ENCODE assay signal across 8 cellular contexts in genomic region chr10:12068467-12069269, GRCh38. TPM values are rescaled to one million over a fixed set of nuclear protein-coding genes. Genes with fewer than 3 reads are reported as not detected.
A peak's percentile ranks its signal among the peaks of the same experiment; 100 is the strongest.
DNase-seq lines count a peak whose midpoint lies in the region; ATAC-seq and TF ChIP-seq lines count a peak whose summit lies in the region.

Gene DHTKD1 (plus strand): TSS chr10:12068954. CDS start chr10:12069034, 80 bp downstream.

- H3K9me3 Mint-ChIP-seq in T-helper 1 cell treated with Interleukin-12 subunit alpha and Interleukin-12 subunit beta and Interleukin-4 antibody, amounts not matched to agents 30 μg/mL and 1 μg/mL, for 36 hours, result no peaks in the 10 kb centered on the region

- peak; percentile 66 for TF ChIP-seq POLR2A in prostate gland (IDR thresholded peaks at IDR 0.05)

- peak; percentile 96 for ATAC-seq in HG02884 (IDR thresholded peaks at IDR 0.05; ENCODE audit: unreplicated experiment)

- DNase-seq in GM13977 (ENCODE audit: low spot score) (peak; percentile 99), NCI-H1694 (lab: John Stamatoyannopoulos, UW) (peak; percentile 91), amygdala (lab: John Stamatoyannopoulos, UW) (peak; percentile 56 to 99 (median 96)), left ventricle myocardium inferior (peak; percentile 99), prostate gland (ENCODE audit: low spot score) (peak; percentile 98)

- H3K36me3 ChIP-seq in left ventricle myocardium inferior (no peaks in the 10 kb centered on the region), prostate gland (no peaks in the 10 kb centered on the region), urinary bladder (ENCODE audit: insufficient read depth) (no peaks in the 10 kb centered on the region)

- peak within 1 kb of the TSS; percentile 88 for H3K4me3 ChIP-seq in left ventricle myocardium inferior
- peak within 1 kb of the TSS; percentile 95 to 100 for H3K4me3 ChIP-seq in prostate gland
- peak within 1 kb of the TSS; percentile 94 for H3K4me3 ChIP-seq in urinary bladder (ENCODE audit: low read depth, low read length)

- H3K27ac ChIP-seq in left ventricle myocardium inferior (replicated peaks) (peak within 1 kb of the TSS; percentile 91), prostate gland (peak within 1 kb of the TSS; percentile 83 to 96), urinary bladder (ENCODE audit: low read depth) (peak within 1 kb of the TSS; percentile 80)

- H3K9me3 ChIP-seq in left ventricle myocardium inferior (replicated peaks), result no peaks in the 10 kb centered on the region
- H3K9me3 ChIP-seq in prostate gland, result no peaks in the 10 kb centered on the region

- peak within 1 kb of the TSS; percentile 85 for H3K4me3 Mint-ChIP-seq in T-helper 1 cell treated with Interleukin-12 subunit alpha and Interleukin-12 subunit beta and Interleukin-4 antibody, amounts not matched to agents 30 μg/mL and 1 μg/mL, for 36 hours

- H3K27ac Mint-ChIP-seq in T-helper 1 cell treated with Interleukin-12 subunit alpha and Interleukin-12 subunit beta and Interleukin-4 antibody, amounts not matched to agents 30 μg/mL and 1 μg/mL, for 36 hours, result peak within 1 kb of the TSS; percentile 93

- in situ Hi-C loops in GM13977 (cut with MboI; ENCODE audit: low pct_unique_long_range_greater_than_20kb, low sequenced_read_pairs, unreplicated experiment), result no loop called here

- H3K4me1 Mint-ChIP-seq in T-helper 1 cell treated with Interleukin-12 subunit alpha and Interleukin-12 subunit beta and Interleukin-4 antibody, amounts not matched to agents 30 μg/mL and 1 μg/mL, for 36 hours (ENCODE audit: low read depth), result peaks cover 18% of the 10 kb centered on the region

- intact Hi-C loops in left ventricle myocardium inferior (cut with micrococcal nuclease) (no loop called here), prostate gland (cut with DNase I) (loop anchor here (2.0 kb wide), 1 partner anchor 26 kb away; the partner anchor contains the start of gene UPF2)

- TF ChIP-seq CTCF in GM13977 (IDR thresholded peaks at IDR 0.05; ENCODE audit: extremely low read depth, insufficient read depth, missing control alignments) (peak; percentile 15), left ventricle myocardium inferior (IDR thresholded peaks at IDR 0.05; ENCODE audit: borderline replicate concordance) (peak; percentile 73), prostate gland (IDR thresholded peaks at IDR 0.05) (peak in 2 of 4 experiments; percentile 72 to 76)

- no peaks in the 10 kb centered on the region for H3K27me3 ChIP-seq in left ventricle myocardium inferior (ENCODE audit: low read depth)
- no peaks in the 10 kb centered on the region for H3K27me3 ChIP-seq in prostate gland (replicated peaks; ENCODE audit: insufficient read depth)

- H3K36me3 Mint-ChIP-seq in T-helper 1 cell treated with Interleukin-12 subunit alpha and Interleukin-12 subunit beta and Interleukin-4 antibody, amounts not matched to agents 30 μg/mL and 1 μg/mL, for 36 hours (ENCODE audit: low read depth), result no peaks in the 10 kb centered on the region

- WGBS in prostate gland, result 6% methylated on average over 27 of the region's 66 CpGs
- 3% methylated on average over 66 of the region's 66 CpGs for WGBS in urinary bladder

- no peaks in the 10 kb centered on the region for H3K27me3 Mint-ChIP-seq in T-helper 1 cell treated with Interleukin-12 subunit alpha and Interleukin-12 subunit beta and Interleukin-4 antibody, amounts not matched to agents 30 μg/mL and 1 μg/mL, for 36 hours (ENCODE audit: low read depth)

- peaks cover 20% of the 10 kb centered on the region for H3K4me1 ChIP-seq in left ventricle myocardium inferior
- H3K4me1 ChIP-seq in prostate gland (replicated peaks), result no peaks in the 10 kb centered on the region
- no peaks in the 10 kb centered on the region for H3K4me1 ChIP-seq in urinary bladder (ENCODE audit: insufficient read depth)

RNA-seq across cellular contexts. Expression of gene DHTKD1, which starts in this region (rescaled TPM):
- total RNA-seq in left ventricle myocardium inferior (31.7 TPM), prostate gland (10 to 100 TPM; 33.4 to 59.2 TPM), urinary bladder (25.0 TPM)
- 12.9 TPM for polyA plus RNA-seq in urinary bladder

Comparison
In these comparisons a context has a peak if more than half of its experiments do, and no peak if none do; other contexts are left out.
1. Peak in every context shown above with its lines: DNase-seq, ATAC-seq, H3K4me3 ChIP-seq and H3K27ac ChIP-seq.